Comparison of ENCODE assay signal across 19 cellular contexts in genomic region chr6:2940851-2941250, GRCh38. TPM values are rescaled to one million over a fixed set of nuclear protein-coding genes. Genes with fewer than 3 reads are reported as not detected.
DNase-seq lines count a peak whose midpoint lies in the region; ATAC-seq and TF ChIP-seq lines count a peak whose summit lies in the region.
"Had no signal": no experiment of that assay in that cellular context is flagged by ENCODE, and none has a peak within 500 bp of the region (broad histone marks: within the 10 kb centered on the region; RNA-seq: fewer than 3 reads in every experiment).

No MANE protein-coding gene starts in this region.

- H3K4me3 Mint-ChIP-seq in activated T-cell treated with anti-CD3 and anti-CD28 coated beads, Interleukin-2, amount 50 U/mL, for 24 hours = no peak overlapping the region
- no peak overlapping the region for H3K4me3 Mint-ChIP-seq in activated naive CD8-positive, alpha-beta T cell treated with anti-CD3 and anti-CD28 coated beads for 36 hours
- H3K4me3 Mint-ChIP-seq in naive thymus-derived CD8-positive, alpha-beta T cell = peak overlapping the region; percentile 43 to 94 (median 84)
- H3K4me3 Mint-ChIP-seq: GM23338 had no signal

- H3K36me3 Mint-ChIP-seq in activated T-cell treated with anti-CD3 and anti-CD28 coated beads, Interleukin-2, amount 50 U/mL, for 24 hours (ENCODE audit: low read depth) = peaks cover 40% of the 10 kb centered on the region
- peaks cover 37% of the 10 kb centered on the region for H3K36me3 Mint-ChIP-seq in activated naive CD8-positive, alpha-beta T cell treated with anti-CD3 and anti-CD28 coated beads for 36 hours
- peaks cover 0 to 16% (median 15%) of the 10 kb centered on the region in 3 donors for H3K36me3 Mint-ChIP-seq in naive thymus-derived CD8-positive, alpha-beta T cell

- 0 out of 2 replicates have a peak overlapping the region, but pooled peaks have one; percentile 22 for H3K4me2 ChIP-seq in KMS-11
- H3K4me2 ChIP-seq: GM23338 had no signal

- peak overlapping the region; percentile 96 for H3K27ac Mint-ChIP-seq in activated T-cell treated with anti-CD3 and anti-CD28 coated beads, Interleukin-2, amount 50 U/mL, for 24 hours
- peak overlapping the region; percentile 92 for H3K27ac Mint-ChIP-seq in activated naive CD8-positive, alpha-beta T cell treated with anti-CD3 and anti-CD28 coated beads for 36 hours
- H3K27ac Mint-ChIP-seq in naive thymus-derived CD8-positive, alpha-beta T cell = peak overlapping the region; percentile 81 to 99 (median 92)
- H3K27ac Mint-ChIP-seq: GM23338 had no signal

- no peak overlapping the region for H3K4me3 ChIP-seq in KMS-11 (IDR thresholded peaks at IDR 0.05; ENCODE audit: insufficient read depth, low read depth, low read length)
- H3K4me3 ChIP-seq in prostate gland = no peak overlapping the region
- H3K4me3 ChIP-seq: GM23338, right lobe of liver, SJCRH30 had no signal

- H3K36me3 ChIP-seq in KMS-11 (ENCODE audit: insufficient read depth) = no peaks in the 10 kb centered on the region
- no peaks in the 10 kb centered on the region for H3K36me3 ChIP-seq in prostate gland
- H3K36me3 ChIP-seq: right lobe of liver, SJCRH30 had no signal

- no peaks in the 10 kb centered on the region for H3K27me3 Mint-ChIP-seq in activated T-cell treated with anti-CD3 and anti-CD28 coated beads, Interleukin-2, amount 50 U/mL, for 24 hours
- H3K27me3 Mint-ChIP-seq in activated naive CD8-positive, alpha-beta T cell treated with anti-CD3 and anti-CD28 coated beads for 36 hours = peaks cover 4% of the 10 kb centered on the region
- H3K27me3 Mint-ChIP-seq in naive thymus-derived CD8-positive, alpha-beta T cell = no peaks in the 10 kb centered on the region
- H3K27me3 Mint-ChIP-seq: naive B cell; stimulated activated naive CD8-positive, alpha-beta T cell treated with anti-CD3 and anti-CD28 coated beads, Interleukin-15, amount 100 ng/mL, for 72 hours had no signal

- intact Hi-C loops in prostate gland (cut with DNase I) = no loop called here

- DNase-seq in activated T-cell treated with anti-CD3 and anti-CD28 coated beads, Interleukin-2, amount 50 U/mL, for 24 hours = no peak
- DNase-seq in activated T-cell treated with anti-CD3 and anti-CD28 coated beads, Interleukin-2, amount 50 U/mL, for 1 hour = no peak
- DNase-seq in activated naive CD8-positive, alpha-beta T cell treated with anti-CD3 and anti-CD28 coated beads for 36 hours = no peak
- DNase-seq in naive thymus-derived CD8-positive, alpha-beta T cell = no peak
- DNase-seq in NCI-H2171 (lab: John Stamatoyannopoulos, UW) (no peak), prostate gland (ENCODE audit: low spot score) (no peak)
- DNase-seq: ACHN, Calu3, hippocampal formation, left cardiac atrium, naive B cell, NCI-H1092 treated with DMSO at 0.1 percent for 48 hours, NCI-H2227 treated with DMSO at 0.1 percent for 48 hours, SJCRH30 had no signal

- no peak for TF ChIP-seq CTCF in KMS-11 (conservative IDR thresholded peaks at IDR 0.05; ENCODE audit: low read depth, low read length)
- no peak for TF ChIP-seq CTCF in prostate gland (IDR thresholded peaks at IDR 0.05)

- no peak overlapping the region for H3K9ac ChIP-seq in KMS-11

- H3K27ac ChIP-seq in KMS-11 (no peak overlapping the region), prostate gland (no peak overlapping the region)
- H3K27ac ChIP-seq: right lobe of liver, SJCRH30 had no signal

- H3K27me3 ChIP-seq in KMS-11 (ENCODE audit: insufficient read depth, low read depth) (peaks cover 69% of the 10 kb centered on the region), prostate gland (replicated peaks; ENCODE audit: insufficient read depth) (no peaks in the 10 kb centered on the region)
- H3K27me3 ChIP-seq: right lobe of liver, SJCRH30 had no signal

- ATAC-seq in naive thymus-derived CD8-positive, alpha-beta T cell = no peak
- no peak for ATAC-seq in GM18502 (IDR thresholded peaks at IDR 0.05; ENCODE audit: poor library complexity, unreplicated experiment)
- ATAC-seq: GM23338 had no signal

- H4K20me1 ChIP-seq in KMS-11 (ENCODE audit: insufficient read depth) = no peaks in the 10 kb centered on the region

- H3K9me3 Mint-ChIP-seq in activated T-cell treated with anti-CD3 and anti-CD28 coated beads, Interleukin-2, amount 50 U/mL, for 24 hours = peaks cover 18% of the 10 kb centered on the region
- H3K9me3 Mint-ChIP-seq in activated naive CD8-positive, alpha-beta T cell treated with anti-CD3 and anti-CD28 coated beads for 36 hours = peaks cover 22% of the 10 kb centered on the region
- peaks cover 0 to 29% (median 12%) of the 10 kb centered on the region in 9 donors for H3K9me3 Mint-ChIP-seq in naive thymus-derived CD8-positive, alpha-beta T cell

- peaks cover 52% of the 10 kb centered on the region for H3K4me1 ChIP-seq in KMS-11 (ENCODE audit: low read depth, poor library complexity, severe bottlenecking)
- no peaks in the 10 kb centered on the region for H3K4me1 ChIP-seq in prostate gland (replicated peaks)
- H3K4me1 ChIP-seq: right lobe of liver, SJCRH30 had no signal

- WGBS in prostate gland = 95% methylated on average over 3 of the region's 3 CpGs

- H2AFZ ChIP-seq in KMS-11 (ENCODE audit: low read depth) = no peak overlapping the region

- H3K4me1 Mint-ChIP-seq in activated T-cell treated with anti-CD3 and anti-CD28 coated beads, Interleukin-2, amount 50 U/mL, for 24 hours (ENCODE audit: low read depth) = peaks cover 69% of the 10 kb centered on the region
- peaks cover 60% of the 10 kb centered on the region for H3K4me1 Mint-ChIP-seq in activated naive CD8-positive, alpha-beta T cell treated with anti-CD3 and anti-CD28 coated beads for 36 hours
- peaks cover 39 to 82% (median 71%) of the 10 kb centered on the region in 4 donors for H3K4me1 Mint-ChIP-seq in naive thymus-derived CD8-positive, alpha-beta T cell

- no peak for TF ChIP-seq POLR2A in prostate gland (IDR thresholded peaks at IDR 0.05)

- H3K9me3 ChIP-seq in prostate gland = no peaks in the 10 kb centered on the region
- H3K9me3 ChIP-seq: right lobe of liver, SJCRH30 had no signal

- POLR2A ChIA-PET in naive thymus-derived CD8-positive, alpha-beta T cell (lab: Charles Lee) = interaction anchor here (0.7 to 17.1 kb wide), 25 partner anchors 8 to 127 kb away, joined by 3 to 497 read pairs (median 7); partner anchors contain the start of genes NQO2, RIPK1, SERPINB1 and SERPINB6

- no peaks in the 10 kb centered on the region for H3K79me2 ChIP-seq in KMS-11 (ENCODE audit: insufficient read depth, low read depth)

RNA-seq across cellular contexts. Expression of gene SERPINB6, which starts 30.5 kb away (rescaled TPM):
- 10 to 100 TPM; 54.9 to 56.0 TPM for total RNA-seq in activated naive CD8-positive, alpha-beta T cell treated with anti-CD3 and anti-CD28 coated beads for 36 hours
- total RNA-seq in naive thymus-derived CD8-positive, alpha-beta T cell = 100 to 1,000 TPM; 125 to 134 TPM
- polyA plus RNA-seq in naive thymus-derived CD8-positive, alpha-beta T cell = 100 to 1,000 TPM; 128 to 152 (median 141) TPM
- 100 to 1,000 TPM; 155 to 202 TPM for total RNA-seq in prostate gland

RNA-seq across cellular contexts. Expression of gene SERPINB9, which starts 37.7 kb away (rescaled TPM):
- 10 to 100 TPM; 51.3 to 51.4 TPM for total RNA-seq in activated naive CD8-positive, alpha-beta T cell treated with anti-CD3 and anti-CD28 coated beads for 36 hours
- total RNA-seq in naive thymus-derived CD8-positive, alpha-beta T cell = 10 to 100 TPM; 56.6 to 57.1 TPM
- 10 to 100 TPM; 29.9 to 37.2 (median 35.0) TPM for polyA plus RNA-seq in naive thymus-derived CD8-positive, alpha-beta T cell
- 10 to 100 TPM in 1 of 2 donors, 1 to 10 TPM in 1; 3.3 to 50.3 TPM for total RNA-seq in prostate gland

RNA-seq across cellular contexts. Expression of gene NQO2, which starts 58.8 kb away (rescaled TPM):
- 10 to 100 TPM; 12.8 to 13.7 TPM for total RNA-seq in activated naive CD8-positive, alpha-beta T cell treated with anti-CD3 and anti-CD28 coated beads for 36 hours
- 10 to 100 TPM; 21.0 to 21.4 TPM for total RNA-seq in naive thymus-derived CD8-positive, alpha-beta T cell
- polyA plus RNA-seq in naive thymus-derived CD8-positive, alpha-beta T cell = 10 to 100 TPM; 37.9 to 48.1 (median 39.0) TPM
- total RNA-seq in prostate gland = 10 to 100 TPM; 27.9 to 34.3 TPM

Comparison
In these comparisons a context has a peak if more than half of its experiments do, and no peak if none do; other contexts are left out.
1. H3K4me3 Mint-ChIP-seq: peak in naive thymus-derived CD8-positive, alpha-beta T cell (10 of 10); none in activated T-cell treated with anti-CD3 and anti-CD28 coated beads, Interleukin-2, amount 50 U/mL, for 24 hours (single experiment) and activated naive CD8-positive, alpha-beta T cell treated with anti-CD3 and anti-CD28 coated beads for 36 hours (single experiment).
2. Peak in every context shown above with its lines, with median percentiles within 50 percentile points of each other: H3K27ac Mint-ChIP-seq.